In genomic region chr6:85552652-85553051, GRCh38 we compare ENCODE assay signal across 23 cellular contexts. TPM values are rescaled to one million over a fixed set of nuclear protein-coding genes. Genes with fewer than 3 reads are reported as not detected.
DNase-seq lines count a peak whose midpoint lies in the region; ATAC-seq and TF ChIP-seq lines count a peak whose summit lies in the region.
"Had no signal": no experiment of that assay in that cellular context is flagged by ENCODE, and none has a peak within 500 bp of the region (broad histone marks: within the 10 kb centered on the region; RNA-seq: fewer than 3 reads in every experiment).

No MANE protein-coding gene starts in this region.

- H4K91ac ChIP-seq in trophoblast cell (ENCODE audit: low read depth, low read length), result no peak overlapping the region

- H2AFZ ChIP-seq in GM23338 (no peak overlapping the region), trophoblast cell (ENCODE audit: insufficient read depth, low read length, poor library complexity) (no peak overlapping the region)

- ATAC-seq in GM23338, result peak; percentile 82
- ATAC-seq in WTC11, result peak; percentile 62
- no peak for ATAC-seq in HG03439 (IDR thresholded peaks at IDR 0.05; ENCODE audit: unreplicated experiment)
- ATAC-seq: CD8-positive, alpha-beta T cell; Panc1 had no signal

- H3K27me3 Mint-ChIP-seq in GM23338 (ENCODE audit: insufficient read depth, low read depth, poor library complexity), result no peaks in the 10 kb centered on the region
- H3K27me3 Mint-ChIP-seq in WTC11 (ENCODE audit: low read depth), result no peaks in the 10 kb centered on the region

- H3K9me3 ChIP-seq in iPS-18a (ENCODE audit: control insufficient read depth, low read depth, low read length), result no peaks in the 10 kb centered on the region
- H3K9me3 ChIP-seq in trophoblast cell (ENCODE audit: insufficient read depth, low read depth, low read length), result no peaks in the 10 kb centered on the region

- H3K4me3 ChIP-seq in GM23338, result no peak overlapping the region
- no peak overlapping the region for H3K4me3 ChIP-seq in iPS-18a (ENCODE audit: low read length)
- H3K4me3 ChIP-seq in trophoblast cell (ENCODE audit: low read depth, low read length), result no peak overlapping the region

- H3K23ac ChIP-seq in trophoblast cell (ENCODE audit: low read length), result no peak overlapping the region

- H2BK5ac ChIP-seq in trophoblast cell (ENCODE audit: low read depth, low read length, poor library complexity), result no peak overlapping the region

- POLR2A ChIA-PET in WTC11 (lab: Charles Lee), result no interaction called here

- no peak overlapping the region for H3K27ac ChIP-seq in GM23338 (ENCODE audit: low read depth)
- peak overlapping the region; percentile 53 for H3K27ac ChIP-seq in iPS-18a (ENCODE audit: low read length)
- H3K27ac ChIP-seq in trophoblast cell (ENCODE audit: low read depth, low read length), result peak overlapping the region; percentile 21

- no peak overlapping the region for H2AK5ac ChIP-seq in trophoblast cell (ENCODE audit: low read length)

- no peak overlapping the region for H3K14ac ChIP-seq in trophoblast cell (ENCODE audit: low read length)

- H3K27me3 ChIP-seq in GM23338 (ENCODE audit: insufficient read depth), result no peaks in the 10 kb centered on the region
- no peaks in the 10 kb centered on the region for H3K27me3 ChIP-seq in iPS-18a (ENCODE audit: control insufficient read depth, insufficient read depth, low read length)
- no peaks in the 10 kb centered on the region for H3K27me3 ChIP-seq in trophoblast cell (ENCODE audit: insufficient read depth, low read length)

- H3K9me2 ChIP-seq in GM23338 (ENCODE audit: insufficient read depth), result no peaks in the 10 kb centered on the region

- no peak overlapping the region for H3K4me3 Mint-ChIP-seq in GM23338
- no peak overlapping the region for H3K4me3 Mint-ChIP-seq in WTC11
- H3K4me3 Mint-ChIP-seq: CD8-positive, alpha-beta T cell had no signal

- H3K4me2 ChIP-seq in GM23338, result no peak overlapping the region
- peak overlapping the region; percentile 20 for H3K4me2 ChIP-seq in trophoblast cell (ENCODE audit: low read length)

- no peak overlapping the region for H4K8ac ChIP-seq in trophoblast cell (ENCODE audit: low read depth, low read length)

- H3K9me3 Mint-ChIP-seq in GM23338, result no peaks in the 10 kb centered on the region; the same call in 2 of the 3 replicates
- peaks cover 11% of the 10 kb centered on the region for H3K9me3 Mint-ChIP-seq in WTC11

- TF ChIP-seq CTCF in GM23338 (conservative IDR thresholded peaks at IDR 0.05; ENCODE audit: low read depth in 2 of 2) (no peak), WTC11 (IDR thresholded peaks at IDR 0.05) (no peak)

- H3K27ac Mint-ChIP-seq in GM23338 (no peak overlapping the region; the same call in 1 of the 2 replicates), WTC11 (peak overlapping the region; percentile 18)
- H3K27ac Mint-ChIP-seq: CD8-positive, alpha-beta T cell had no signal

- H3K18ac ChIP-seq in trophoblast cell (ENCODE audit: low read length), result no peak overlapping the region

- no peak overlapping the region for H2BK12ac ChIP-seq in trophoblast cell (ENCODE audit: low read length)

- H4K12ac ChIP-seq in trophoblast cell (ENCODE audit: low read depth, low read length), result no peak overlapping the region

- DNase-seq in GM23338 (ENCODE audit: low spot score) (peak; percentile 45), WTC11 (ENCODE audit: low spot score) (no peak), trophoblast cell (no peak), NCI-H1417 treated with DMSO at 0.1 percent for 48 hours (lab: John Stamatoyannopoulos, UW) (no peak), HPDE6-E6E7 (ENCODE audit: extremely low spot score) (no peak), NCI-H1694 (lab: John Stamatoyannopoulos, UW) (no peak)
- DNase-seq: AML-193; C1 segment of cervical spinal cord; CD8-positive, alpha-beta T cell; DND-41; GOT3; KG1; NCI-H1092 treated with DMSO at 0.1 percent for 48 hours; NCI-H2081; NCI-H2171; NCI-H345; NCI-H524; NCI-H774; NK-92 treated with Interleukin-12 subunit alpha and Interleukin-12 subunit beta, amount 100 ng/mL, for 24 hours; SIG-M5 had no signal

- H4K20me1 ChIP-seq in GM23338 (replicated peaks; ENCODE audit: insufficient read depth), result no peaks in the 10 kb centered on the region

- no peaks in the 10 kb centered on the region for H3K79me1 ChIP-seq in trophoblast cell (ENCODE audit: low read length)

- H2BK120ac ChIP-seq in trophoblast cell (ENCODE audit: insufficient read depth, low read length, poor library complexity), result no peak overlapping the region

- no peak overlapping the region for H3K4ac ChIP-seq in trophoblast cell (ENCODE audit: low read depth, low read length)

- WGBS in trophoblast cell (ENCODE audit: extremely low coverage, insufficient coverage, insufficient read length), result no CpG with 5 or more reads among the region's 3 CpGs

- CTCF ChIA-PET in WTC11 (lab: Charles Lee), result no interaction called here

- H3K36me3 ChIP-seq in GM23338 (ENCODE audit: insufficient read depth), result no peaks in the 10 kb centered on the region; the same call in 1 of the 2 replicates
- no peaks in the 10 kb centered on the region for H3K36me3 ChIP-seq in iPS-18a (ENCODE audit: control insufficient read depth, low read depth, low read length)
- H3K36me3 ChIP-seq in trophoblast cell (ENCODE audit: control insufficient read depth in 1 of 2, insufficient read depth in 2 of 2, low read length in 2 of 2), result peaks cover 0 to 5% of the 10 kb centered on the region in 2 experiments

- peaks cover 12% of the 10 kb centered on the region; the same call in 2 of the 3 replicates for H3K36me3 Mint-ChIP-seq in GM23338 (ENCODE audit: low read depth)
- peaks cover 14% of the 10 kb centered on the region for H3K36me3 Mint-ChIP-seq in WTC11

- H3K9ac ChIP-seq in iPS-18a (ENCODE audit: low read length) (no peak overlapping the region), trophoblast cell (ENCODE audit: low read length) (no peak overlapping the region)

- H3K79me2 ChIP-seq in GM23338 (replicated peaks; ENCODE audit: insufficient read depth) (no peaks in the 10 kb centered on the region), trophoblast cell (ENCODE audit: control insufficient read depth, insufficient read depth, low read length, poor library complexity) (no peaks in the 10 kb centered on the region)

- H3K4me1 ChIP-seq in GM23338 (ENCODE audit: insufficient read depth) (no peaks in the 10 kb centered on the region), iPS-18a (ENCODE audit: control insufficient read depth, low read depth, low read length) (peaks cover 7% of the 10 kb centered on the region), trophoblast cell (ENCODE audit: control insufficient read depth in 1 of 2, insufficient read depth in 2 of 2, low read length in 2 of 2) (peaks cover 0 to 2% of the 10 kb centered on the region in 2 experiments)

- H3K4me1 Mint-ChIP-seq in GM23338, result no peaks in the 10 kb centered on the region; the same call in 2 of the 3 replicates
- H3K4me1 Mint-ChIP-seq in WTC11, result peaks cover 5% of the 10 kb centered on the region

- no peaks in the 10 kb centered on the region for H3F3A ChIP-seq in GM23338 (replicated peaks; ENCODE audit: low read depth)

TF ChIP-seq in GM23338, 12 proteins besides CTCF, POLR2A, EP300 and RAD21 (continues in another document):
- TF ChIP-seq JUNB (IDR thresholded peaks at IDR 0.05; ENCODE audit: unreplicated experiment), result no peak
- no peak for TF ChIP-seq NANOG (IDR thresholded peaks at IDR 0.05; ENCODE audit: borderline replicate concordance)

TF ChIP-seq in WTC11, 78 proteins besides CTCF, POLR2A, EP300 and RAD21 (continues in another document):
- no peak for TF ChIP-seq CREB1 (CRISPR knock-in tag; IDR thresholded peaks at IDR 0.05)
- TF ChIP-seq ZBTB21 (CRISPR knock-in tag; IDR thresholded peaks at IDR 0.05; ENCODE audit: borderline replicate concordance), result no peak
- no peak for TF ChIP-seq PREB (CRISPR knock-in tag; IDR thresholded peaks at IDR 0.05; ENCODE audit: borderline replicate concordance)
- no peak for TF ChIP-seq NR3C1 (CRISPR knock-in tag; conservative IDR thresholded peaks at IDR 0.05; ENCODE audit: low read depth)
- no peak for TF ChIP-seq JUN (CRISPR knock-in tag; IDR thresholded peaks at IDR 0.05)
- no peak for TF ChIP-seq E2F5 (CRISPR knock-in tag; IDR thresholded peaks at IDR 0.05)
- no peak for TF ChIP-seq SOX15 (CRISPR knock-in tag; IDR thresholded peaks at IDR 0.05)
- TF ChIP-seq SMAD3 (CRISPR knock-in tag; IDR thresholded peaks at IDR 0.05; ENCODE audit: borderline replicate concordance), result no peak
- no peak for TF ChIP-seq USF1 (CRISPR knock-in tag; IDR thresholded peaks at IDR 0.05)
- TF ChIP-seq CBFB (CRISPR knock-in tag; IDR thresholded peaks at IDR 0.05; ENCODE audit: low read depth), result no peak
- TF ChIP-seq MYBL2 (CRISPR knock-in tag; IDR thresholded peaks at IDR 0.05), result no peak
- TF ChIP-seq KAT7 (CRISPR knock-in tag; IDR thresholded peaks at IDR 0.05; ENCODE audit: borderline replicate concordance), result no peak
- no peak for TF ChIP-seq NFE2L1 (CRISPR knock-in tag; IDR thresholded peaks at IDR 0.05)
- no peak for TF ChIP-seq EMX1 (CRISPR knock-in tag; IDR thresholded peaks at IDR 0.05)
- no peak for TF ChIP-seq RORB (CRISPR knock-in tag; IDR thresholded peaks at IDR 0.05)

RNA-seq across cellular contexts. Expression of gene SNX14, which starts 41.0 kb away (rescaled TPM):
- total RNA-seq in GM23338 (2014; rRNA removed; shearing (Covaris generic)), result 32.0 and 39.4 TPM in 2 replicates
- 19.9 and 23.1 TPM in 2 replicates for polyA plus RNA-seq in GM23338 (2016; fragmentation: Nextera tagmentation; extraction: Ambion mirVana)
- total RNA-seq in WTC11 (2021), result 34.3 to 42.6 TPM (median 36.4 TPM) in 3 replicates
- polyA plus RNA-seq in trophoblast cell (2013), result 67.9 and 69.8 TPM in 2 replicates
